Comparison of ENCODE assay signal across 17 cellular contexts in the genomic region with DNA sequence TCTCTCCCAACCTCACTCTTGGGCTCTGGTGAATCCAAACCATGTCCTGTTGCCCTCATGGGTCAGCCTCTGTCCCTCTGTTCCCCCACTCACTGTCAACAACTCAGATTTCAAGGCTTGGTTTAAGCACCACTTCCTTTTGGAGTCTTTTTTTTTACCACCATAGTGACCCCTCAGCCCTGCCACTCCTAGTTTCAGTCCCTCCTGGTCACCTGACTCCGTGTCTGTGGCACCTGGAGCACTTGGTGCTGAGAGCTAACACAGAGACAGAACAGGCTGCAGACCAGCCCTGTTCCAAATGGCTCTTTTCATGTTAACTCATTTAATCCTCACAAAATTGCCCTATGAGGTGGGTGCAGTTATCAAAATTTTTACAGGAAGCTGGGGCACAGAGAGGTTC. TPM values are rescaled to one million over a fixed set of nuclear protein-coding genes. Genes with fewer than 3 reads are reported as not detected.
DNase-seq lines count a peak whose midpoint lies in the region; ATAC-seq lines count a peak whose summit lies in the region.
"Had no signal": no experiment of that assay in that cellular context is flagged by ENCODE, and none has a peak within 500 bp of the region (broad histone marks: within the 10 kb centered on the region; RNA-seq: fewer than 3 reads in every experiment).

No MANE protein-coding gene starts in this region.

- peaks cover 64% of the 10 kb centered on the region for H3K4me1 ChIP-seq in Karpas-422 (ENCODE audit: low read length)

- peak overlapping the region; percentile 12 for H3K4me3 Mint-ChIP-seq in activated CD4-positive, alpha-beta T cell treated with anti-CD3 and anti-CD28 coated beads, Interleukin-2, amount 10 ng/mL, durations not matched to agents 7 days and 5 days
- H3K4me3 Mint-ChIP-seq in activated T-helper 2 cell treated with anti-CD3 and anti-CD28 coated beads, Interferon-gamma antibody, Interleukin-2, Interleukin-4, amounts not matched to agents 10 μg/mL and 5 μg/mL and 100 μg/mL, durations not matched to agents 14 hours and 24 hours and 36 hours (ENCODE audit: low read depth), result peak overlapping the region; percentile 3
- peak overlapping the region; percentile 85 for H3K4me3 Mint-ChIP-seq in natural killer cell treated with Interleukin-12 subunit alpha and Interleukin-12 subunit beta and Interleukin-15 and Interleukin-18, amount 100 ng/mL, for 72 hours

- no peaks in the 10 kb centered on the region for H3K9me3 Mint-ChIP-seq in activated CD4-positive, alpha-beta T cell treated with anti-CD3 and anti-CD28 coated beads, Interleukin-2, amount 10 ng/mL, durations not matched to agents 7 days and 5 days
- H3K9me3 Mint-ChIP-seq in activated T-helper 2 cell treated with anti-CD3 and anti-CD28 coated beads, Interferon-gamma antibody, Interleukin-2, Interleukin-4, amounts not matched to agents 10 μg/mL and 5 μg/mL and 100 μg/mL, durations not matched to agents 14 hours and 24 hours and 36 hours, result no peaks in the 10 kb centered on the region
- H3K9me3 Mint-ChIP-seq in natural killer cell treated with Interleukin-12 subunit alpha and Interleukin-12 subunit beta and Interleukin-15 and Interleukin-18, amount 100 ng/mL, for 72 hours, result no peaks in the 10 kb centered on the region

- intact Hi-C loops in activated T-helper 2 cell treated with anti-CD3 and anti-CD28 coated beads, Interferon-gamma antibody, Interleukin-2, Interleukin-4, amounts not matched to agents 10 μg/mL and 5 μg/mL and 100 μg/mL, durations not matched to agents 14 hours and 24 hours and 36 hours (cut with micrococcal nuclease), result no loop called here

- ATAC-seq in natural killer cell treated with Interleukin-12 subunit alpha and Interleukin-12 subunit beta and Interleukin-15 and Interleukin-18, amount 100 ng/mL, for 72 hours, result no peak
- ATAC-seq in HG03571 (IDR thresholded peaks at IDR 0.05; ENCODE audit: unreplicated experiment), result no peak
- no peak for ATAC-seq in GM21515 (IDR thresholded peaks at IDR 0.05; ENCODE audit: unreplicated experiment)
- ATAC-seq: body of pancreas had no signal

- peak overlapping the region; percentile 99 for H3K27ac ChIP-seq in Karpas-422 (ENCODE audit: low read length)
- H3K27ac ChIP-seq: body of pancreas, ovary, suprapubic skin had no signal

- peak overlapping the region; percentile 29; the same call in 1 of the 2 replicates for H3K4me3 ChIP-seq in Karpas-422 (ENCODE audit: low read length)
- H3K4me3 ChIP-seq: body of pancreas, dorsolateral prefrontal cortex, ovary, smooth muscle cell, suprapubic skin had no signal

- no peak overlapping the region for H2AFZ ChIP-seq in Karpas-422 (ENCODE audit: low read length)

- no peaks in the 10 kb centered on the region for H3K9me3 ChIP-seq in Karpas-422 (ENCODE audit: low read length)
- H3K9me3 ChIP-seq: body of pancreas, ovary, suprapubic skin had no signal

- H3K4me2 ChIP-seq in Karpas-422 (ENCODE audit: low read depth, low read length, poor library complexity, severe bottlenecking), result peak overlapping the region; percentile 73

- no peaks in the 10 kb centered on the region for H3K27me3 ChIP-seq in Karpas-422 (ENCODE audit: low read length)
- H3K27me3 ChIP-seq: body of pancreas, ovary, suprapubic skin had no signal

- DNase-seq in activated CD4-positive, alpha-beta T cell treated with anti-CD3 and anti-CD28 coated beads, Interleukin-2, amount 10 ng/mL, durations not matched to agents 7 days and 5 days, result no peak
- no peak for DNase-seq in activated CD4-positive, alpha-beta T cell treated with anti-CD3 and anti-CD28 coated beads for 4 hours
- DNase-seq in Karpas-422, result no peak
- no peak for DNase-seq in activated T-helper 2 cell treated with anti-CD3 and anti-CD28 coated beads, Interferon-gamma antibody, Interleukin-2, Interleukin-4, amounts not matched to agents 10 μg/mL and 5 μg/mL and 100 μg/mL, durations not matched to agents 14 hours and 24 hours and 36 hours (ENCODE audit: low spot score)
- no peak for DNase-seq in natural killer cell treated with Interleukin-12 subunit alpha and Interleukin-12 subunit beta and Interleukin-15 and Interleukin-18, amount 100 ng/mL, for 72 hours (ENCODE audit: low spot score)
- no peak for DNase-seq in kidney tubule cell (ENCODE audit: low spot score)
- DNase-seq: ACHN, body of pancreas, dorsolateral prefrontal cortex, NCI-H187 treated with DMSO at 0.1 percent for 48 hours, NCI-H748 treated with DMSO at 0.1 percent for 48 hours, ovary, SHP77 treated with DMSO at 0.1 percent for 48 hours had no signal

- POLR2A ChIA-PET in activated CD4-positive, alpha-beta T cell treated with anti-CD3 and anti-CD28 coated beads, Interleukin-2, amount 10 ng/mL, durations not matched to agents 7 days and 5 days (lab: Charles Lee), result no interaction called here

- H3K27ac Mint-ChIP-seq in activated CD4-positive, alpha-beta T cell treated with anti-CD3 and anti-CD28 coated beads, Interleukin-2, amount 10 ng/mL, durations not matched to agents 7 days and 5 days, result peak overlapping the region; percentile 88
- H3K27ac Mint-ChIP-seq in activated T-helper 2 cell treated with anti-CD3 and anti-CD28 coated beads, Interferon-gamma antibody, Interleukin-2, Interleukin-4, amounts not matched to agents 10 μg/mL and 5 μg/mL and 100 μg/mL, durations not matched to agents 14 hours and 24 hours and 36 hours, result peak overlapping the region; percentile 98
- peak overlapping the region; percentile 91 to 93 for H3K27ac Mint-ChIP-seq in natural killer cell treated with Interleukin-12 subunit alpha and Interleukin-12 subunit beta and Interleukin-15 and Interleukin-18, amount 100 ng/mL, for 72 hours

- H3K4me1 Mint-ChIP-seq in activated CD4-positive, alpha-beta T cell treated with anti-CD3 and anti-CD28 coated beads, Interleukin-2, amount 10 ng/mL, durations not matched to agents 7 days and 5 days, result peaks cover 75% of the 10 kb centered on the region
- H3K4me1 Mint-ChIP-seq in activated T-helper 2 cell treated with anti-CD3 and anti-CD28 coated beads, Interferon-gamma antibody, Interleukin-2, Interleukin-4, amounts not matched to agents 10 μg/mL and 5 μg/mL and 100 μg/mL, durations not matched to agents 14 hours and 24 hours and 36 hours (ENCODE audit: low read depth), result peaks cover 76% of the 10 kb centered on the region
- peaks cover 58 to 59% of the 10 kb centered on the region in 2 donors for H3K4me1 Mint-ChIP-seq in natural killer cell treated with Interleukin-12 subunit alpha and Interleukin-12 subunit beta and Interleukin-15 and Interleukin-18, amount 100 ng/mL, for 72 hours (ENCODE audit: low read depth in 2 of 2)

- H3K36me3 Mint-ChIP-seq in activated CD4-positive, alpha-beta T cell treated with anti-CD3 and anti-CD28 coated beads, Interleukin-2, amount 10 ng/mL, durations not matched to agents 7 days and 5 days (ENCODE audit: low read depth), result no peaks in the 10 kb centered on the region
- no peaks in the 10 kb centered on the region for H3K36me3 Mint-ChIP-seq in activated T-helper 2 cell treated with anti-CD3 and anti-CD28 coated beads, Interferon-gamma antibody, Interleukin-2, Interleukin-4, amounts not matched to agents 10 μg/mL and 5 μg/mL and 100 μg/mL, durations not matched to agents 14 hours and 24 hours and 36 hours (ENCODE audit: low read depth)
- no peaks in the 10 kb centered on the region for H3K36me3 Mint-ChIP-seq in natural killer cell treated with Interleukin-12 subunit alpha and Interleukin-12 subunit beta and Interleukin-15 and Interleukin-18, amount 100 ng/mL, for 72 hours

- no peaks in the 10 kb centered on the region for H4K20me1 ChIP-seq in Karpas-422 (ENCODE audit: insufficient read depth, low read depth, low read length)

- H3K79me2 ChIP-seq in Karpas-422 (ENCODE audit: low read length), result no peaks in the 10 kb centered on the region

- H3K9ac ChIP-seq in Karpas-422 (ENCODE audit: low read length), result peak overlapping the region; percentile 61

- H3K9me2 ChIP-seq in Karpas-422 (replicated peaks; ENCODE audit: insufficient read depth, low read length), result no peaks in the 10 kb centered on the region

- no peaks in the 10 kb centered on the region for H3K36me3 ChIP-seq in Karpas-422 (ENCODE audit: insufficient read depth, low read length)
- H3K36me3 ChIP-seq: ovary, suprapubic skin had no signal

- H3K27me3 Mint-ChIP-seq in activated CD4-positive, alpha-beta T cell treated with anti-CD3 and anti-CD28 coated beads, Interleukin-2, amount 10 ng/mL, durations not matched to agents 7 days and 5 days, result no peaks in the 10 kb centered on the region
- H3K27me3 Mint-ChIP-seq in activated T-helper 2 cell treated with anti-CD3 and anti-CD28 coated beads, Interferon-gamma antibody, Interleukin-2, Interleukin-4, amounts not matched to agents 10 μg/mL and 5 μg/mL and 100 μg/mL, durations not matched to agents 14 hours and 24 hours and 36 hours (ENCODE audit: low read depth), result no peaks in the 10 kb centered on the region
- peaks cover 0 to 5% of the 10 kb centered on the region in 2 donors for H3K27me3 Mint-ChIP-seq in natural killer cell treated with Interleukin-12 subunit alpha and Interleukin-12 subunit beta and Interleukin-15 and Interleukin-18, amount 100 ng/mL, for 72 hours

- CTCF ChIA-PET in activated CD4-positive, alpha-beta T cell treated with anti-CD3 and anti-CD28 coated beads, Interleukin-2, amount 10 ng/mL, durations not matched to agents 7 days and 5 days (lab: Charles Lee), result no interaction called here

RNA-seq across cellular contexts. Expression of a gene that starts 53.6 kb away (rescaled TPM):
- 10 to 100 TPM; 36.3 to 44.2 TPM for total RNA-seq in activated CD4-positive, alpha-beta T cell treated with anti-CD3 and anti-CD28 coated beads, Interleukin-2, amount 10 ng/mL, durations not matched to agents 7 days and 5 days
- 9.8 and 26.1 TPM in 2 replicates for total RNA-seq in Karpas-422 (2014; rRNA removed; shearing (Covaris generic); ENCODE audit: low replicate concordance)
- 40.2 and 43.1 TPM in 2 replicates for total RNA-seq in activated T-helper 2 cell treated with anti-CD3 and anti-CD28 coated beads, Interferon-gamma antibody, Interleukin-2, Interleukin-4, amounts not matched to agents 10 μg/mL and 5 μg/mL and 100 μg/mL, durations not matched to agents 14 hours and 24 hours and 36 hours
- 10 to 100 TPM; 39.7 to 41.8 TPM for total RNA-seq in natural killer cell treated with Interleukin-12 subunit alpha and Interleukin-12 subunit beta and Interleukin-15 and Interleukin-18, amount 100 ng/mL, for 72 hours

Comparison
In these comparisons a context has a peak if more than half of its experiments do, and no peak if none do; other contexts are left out.
1. H3K4me3 Mint-ChIP-seq: peak in every context shown above with its lines; median percentile 85 in natural killer cell treated with Interleukin-12 subunit alpha and Interleukin-12 subunit beta and Interleukin-15 and Interleukin-18, amount 100 ng/mL, for 72 hours; 12 in activated CD4-positive, alpha-beta T cell treated with anti-CD3 and anti-CD28 coated beads, Interleukin-2, amount 10 ng/mL, durations not matched to agents 7 days and 5 days; 3 in activated T-helper 2 cell treated with anti-CD3 and anti-CD28 coated beads, Interferon-gamma antibody, Interleukin-2, Interleukin-4, amounts not matched to agents 10 μg/mL and 5 μg/mL and 100 μg/mL, durations not matched to agents 14 hours and 24 hours and 36 hours.